Comparison of ENCODE assay signal across 18 cellular contexts in genomic region chr5:7576023-7576715, GRCh38.
DNase-seq lines count a peak whose midpoint lies in the region; ATAC-seq and TF ChIP-seq lines count a peak whose summit lies in the region.
"Had no signal": no experiment of that assay in that cellular context is flagged by ENCODE, and none has a peak within 500 bp of the region (broad histone marks: within the 10 kb centered on the region; RNA-seq: fewer than 3 reads in every experiment).

No MANE protein-coding gene starts in this region.

- no peaks in the 10 kb centered on the region for H3F3A ChIP-seq in GM23338 (replicated peaks; ENCODE audit: low read depth)

- peaks cover 20% of the 10 kb centered on the region for H4K20me1 ChIP-seq in GM23338 (replicated peaks; ENCODE audit: insufficient read depth)

- no peak overlapping the region for H3K4me3 ChIP-seq in GM23338
- H3K4me3 ChIP-seq: hepatocyte, upper lobe of right lung had no signal

- H3K4me3 Mint-ChIP-seq in GM23338 (no peak overlapping the region), T-cell (no peak overlapping the region)
- H3K4me3 Mint-ChIP-seq: activated CD4-positive, alpha-beta memory T cell treated with anti-CD3 and anti-CD28 coated beads for 36 hours had no signal

- H3K4me1 Mint-ChIP-seq in GM23338 (no peaks in the 10 kb centered on the region), T-cell (no peaks in the 10 kb centered on the region)

- H3K9me2 ChIP-seq in GM23338 (ENCODE audit: insufficient read depth), result no peaks in the 10 kb centered on the region

- H2AFZ ChIP-seq in GM23338, result no peak overlapping the region
- H2AFZ ChIP-seq: hepatocyte had no signal

- peak overlapping the region; percentile 35; the same call in 1 of the 2 replicates for H3K27ac ChIP-seq in GM23338 (ENCODE audit: low read depth)
- H3K27ac ChIP-seq: hepatocyte, KMS-11, upper lobe of right lung had no signal

- H3K36me3 Mint-ChIP-seq in GM23338 (ENCODE audit: low read depth), result peaks cover 21% of the 10 kb centered on the region
- H3K36me3 Mint-ChIP-seq in T-cell, result no peaks in the 10 kb centered on the region
- H3K36me3 Mint-ChIP-seq: activated CD4-positive, alpha-beta memory T cell treated with anti-CD3 and anti-CD28 coated beads for 36 hours had no signal

- no peaks in the 10 kb centered on the region for H3K4me1 ChIP-seq in GM23338 (ENCODE audit: insufficient read depth)
- H3K4me1 ChIP-seq: upper lobe of right lung had no signal

- H3K9me3 Mint-ChIP-seq in GM23338 (no peaks in the 10 kb centered on the region), T-cell (peaks cover 3 to 10% (median 5%) of the 10 kb centered on the region in 3 donors)

- DNase-seq in GM23338 (ENCODE audit: low spot score) (no peak), astrocyte of the hippocampus (ENCODE audit: low read depth, low spot score) (peak; percentile 7), medulla oblongata (ENCODE audit: extremely low spot score) (peak; percentile 81), sciatic nerve (ENCODE audit: low spot score) (no peak), T-cell (no peak), OCI-M2 (lab: John Stamatoyannopoulos, UW; ENCODE audit: unreplicated experiment) (no peak)
- DNase-seq: ACHN; activated CD4-positive, alpha-beta memory T cell treated with anti-CD3 and anti-CD28 coated beads for 36 hours; activated naive CD4-positive, alpha-beta T cell treated with anti-CD3 and anti-CD28 coated beads, Interleukin-2, amount 50 U/mL, for 16 hours; activated T-cell treated with anti-CD3 and anti-CD28 coated beads, Interleukin-2, amount 50 U/mL, for 1 hour; effector CD8-positive, alpha-beta T cell; NCI-H1092; upper lobe of right lung had no signal

- CTCF ChIA-PET in T-cell (lab: Charles Lee), result no interaction called here

- no peaks in the 10 kb centered on the region for H3K27me3 ChIP-seq in GM23338 (ENCODE audit: insufficient read depth)
- H3K27me3 ChIP-seq: hepatocyte, upper lobe of right lung had no signal

- H3K79me2 ChIP-seq in GM23338 (replicated peaks; ENCODE audit: insufficient read depth), result peaks cover 38% of the 10 kb centered on the region
- H3K79me2 ChIP-seq: hepatocyte had no signal

- H3K36me3 ChIP-seq in GM23338 (ENCODE audit: insufficient read depth), result no peaks in the 10 kb centered on the region; the same call in 1 of the 2 replicates
- H3K36me3 ChIP-seq: upper lobe of right lung had no signal

- no peak for ATAC-seq in GM23338
- ATAC-seq in sciatic nerve, result peak; percentile 45
- ATAC-seq in T-cell (replicated peaks in 1 of 4), result no peak
- ATAC-seq in HG02970 (IDR thresholded peaks at IDR 0.05; ENCODE audit: low FRiP score, unreplicated experiment), result no peak
- no peak for ATAC-seq in GM18519 (IDR thresholded peaks at IDR 0.05; ENCODE audit: low FRiP score, unreplicated experiment)
- ATAC-seq: HCT116, upper lobe of right lung had no signal

- POLR2A ChIA-PET in T-cell (lab: Charles Lee), result no interaction called here

- H3K27me3 Mint-ChIP-seq in GM23338 (ENCODE audit: insufficient read depth, low read depth, poor library complexity) (no peaks in the 10 kb centered on the region), T-cell (peaks cover 4 to 5% of the 10 kb centered on the region in 2 donors)

- intact Hi-C loops in sciatic nerve (cut with DNase I), result no loop called here

- H3K4me2 ChIP-seq in GM23338, result no peak overlapping the region
- H3K4me2 ChIP-seq: hepatocyte, KMS-11 had no signal

- TF ChIP-seq CTCF in GM23338 (conservative IDR thresholded peaks at IDR 0.05; ENCODE audit: low read depth in 2 of 2), result no peak

- H3K27ac Mint-ChIP-seq in GM23338, result no peak overlapping the region; the same call in 1 of the 2 replicates
- H3K27ac Mint-ChIP-seq in T-cell, result no peak overlapping the region
- H3K27ac Mint-ChIP-seq: activated CD4-positive, alpha-beta memory T cell treated with anti-CD3 and anti-CD28 coated beads for 36 hours had no signal

TF ChIP-seq in GM23338, 12 proteins besides CTCF, POLR2A, EP300 and RAD21 (continues in another document):
- TF ChIP-seq ZNF462 (CRISPR knock-in tag; IDR thresholded peaks at IDR 0.05) (no peak), ZNF331 (CRISPR knock-in tag; IDR thresholded peaks at IDR 0.05; ENCODE audit: low read depth) (no peak), EZH2 (IDR thresholded peaks at IDR 0.05; ENCODE audit: low read depth, unreplicated experiment) (no peak), REST (IDR thresholded peaks at IDR 0.05; ENCODE audit: unreplicated experiment) (no peak), POLR2AphosphoS5 (IDR thresholded peaks at IDR 0.05; ENCODE audit: low read depth) (no peak), JUNB (IDR thresholded peaks at IDR 0.05; ENCODE audit: unreplicated experiment) (no peak)

Comparison
In these comparisons a context has a peak if more than half of its experiments do, and no peak if none do; other contexts are left out.
1. DNase-seq: peak in astrocyte of the hippocampus (single experiment) and medulla oblongata (single experiment); none in GM23338 (single experiment), sciatic nerve (single experiment), T-cell (0 of 34) and OCI-M2 (single experiment).